In the genomic region with DNA sequence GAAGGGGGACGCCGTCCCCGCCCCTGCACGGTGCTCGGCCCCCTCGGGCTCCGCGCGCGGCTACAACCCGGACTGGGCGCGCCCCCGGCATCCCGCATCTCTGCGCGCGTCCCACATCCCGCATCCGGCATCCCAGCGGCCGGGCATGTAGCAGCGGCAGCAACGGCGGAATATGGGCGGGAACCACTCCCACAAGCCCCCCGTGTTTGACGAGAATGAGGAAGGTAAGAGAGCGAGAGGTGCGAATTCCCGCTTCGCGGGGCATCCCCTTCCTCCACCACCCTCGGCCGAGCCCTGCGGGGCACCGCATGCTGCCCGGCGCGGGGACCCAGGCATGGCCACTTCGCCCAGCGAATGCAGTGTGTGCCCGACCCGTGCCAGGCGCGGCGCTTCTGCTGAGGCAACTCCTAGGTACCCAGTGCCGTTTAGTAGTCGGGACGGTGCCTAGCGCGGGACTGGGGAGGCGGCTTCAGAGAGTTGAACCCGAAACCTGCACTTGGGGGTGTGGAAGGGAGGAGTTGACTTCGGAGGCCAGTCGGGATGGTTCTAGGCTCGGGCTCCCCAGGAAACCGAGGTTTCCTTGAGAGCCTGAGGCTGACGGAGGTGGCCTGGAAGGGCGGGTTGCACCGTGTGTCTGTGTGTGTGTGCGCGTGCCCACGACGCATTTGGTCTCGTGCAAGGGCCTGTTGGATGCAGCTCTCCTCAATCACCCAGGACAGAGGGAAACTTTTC, we compare ENCODE assay signal across 8 cellular contexts. TPM values are rescaled to one million over a fixed set of nuclear protein-coding genes. Genes with fewer than 3 reads are reported as not detected.
DNase-seq lines count a peak whose midpoint lies in the region; ATAC-seq, FAIRE-seq and TF ChIP-seq lines count a peak whose summit lies in the region.

No MANE protein-coding gene starts in this region.

- H3K36me3 ChIP-seq in SJCRH30, result no peaks in the 10 kb centered on the region
- no peaks in the 10 kb centered on the region for H3K36me3 ChIP-seq in gastroesophageal sphincter
- H3K36me3 ChIP-seq in trophoblast cell (ENCODE audit: control insufficient read depth in 1 of 2, insufficient read depth in 2 of 2, low read length in 2 of 2), result no peaks in the 10 kb centered on the region

- no peak for TF ChIP-seq POLR2A in gastroesophageal sphincter (IDR thresholded peaks at IDR 0.05)

- peak overlapping the region; percentile 36; the same call in 1 of the 2 replicates for H3K4me3 ChIP-seq in SJCRH30
- peak overlapping the region; percentile 46 to 69 for H3K4me3 ChIP-seq in gastroesophageal sphincter
- H3K4me3 ChIP-seq in trophoblast cell (ENCODE audit: low read depth, low read length), result peak overlapping the region; percentile 65

- peak overlapping the region; percentile 17 for H2AFZ ChIP-seq in trophoblast cell (ENCODE audit: insufficient read depth, low read length, poor library complexity)

- ATAC-seq in gastroesophageal sphincter, result peak; percentile 30
- no peak for ATAC-seq in GM18519 (IDR thresholded peaks at IDR 0.05; ENCODE audit: low FRiP score, unreplicated experiment)

- H3K4ac ChIP-seq in trophoblast cell (ENCODE audit: low read depth, low read length), result no peak overlapping the region

- no peak for TF ChIP-seq EP300 in gastroesophageal sphincter (IDR thresholded peaks at IDR 0.05)

- peak overlapping the region; percentile 58 for H3K4me2 ChIP-seq in trophoblast cell (ENCODE audit: low read length)

- H3K79me1 ChIP-seq in trophoblast cell (ENCODE audit: low read length), result no peaks in the 10 kb centered on the region

- DNase-seq in DMS114 treated with DMSO at 0.1 percent for 48 hours (lab: John Stamatoyannopoulos, UW; ENCODE audit: unreplicated experiment) (peak; percentile 11), SJCRH30 (no peak), trophoblast cell (no peak), NCI-H226 (no peak), D721Med (ENCODE audit: insufficient read length, low spot score) (no peak), superior temporal gyrus (ENCODE audit: extremely low spot score) (no peak)

- H3K14ac ChIP-seq in trophoblast cell (ENCODE audit: low read length), result no peak overlapping the region

- H2AK5ac ChIP-seq in trophoblast cell (ENCODE audit: low read length), result no peak overlapping the region

- H3K4me1 ChIP-seq in SJCRH30 (no peaks in the 10 kb centered on the region), gastroesophageal sphincter (peaks cover 0 to 29% (median 0%) of the 10 kb centered on the region in 3 donors), trophoblast cell (ENCODE audit: control insufficient read depth in 1 of 2, insufficient read depth in 2 of 2, low read length in 2 of 2) (peaks cover 7 to 9% of the 10 kb centered on the region in 2 experiments)

- TF ChIP-seq CTCF in gastroesophageal sphincter (IDR thresholded peaks at IDR 0.05), result no peak
- no peak for TF ChIP-seq CTCF in D721Med (IDR thresholded peaks at IDR 0.05; ENCODE audit: insufficient read depth, missing control alignments)

- no peak overlapping the region for H3K27ac ChIP-seq in SJCRH30
- H3K27ac ChIP-seq in gastroesophageal sphincter, result peak overlapping the region in 3 of 4 donors; percentile 24 to 73 (median 54)
- H3K27ac ChIP-seq in trophoblast cell (ENCODE audit: low read depth, low read length), result no peak overlapping the region

- H3K23ac ChIP-seq in trophoblast cell (ENCODE audit: low read length), result no peak overlapping the region

- no peak overlapping the region for H4K12ac ChIP-seq in trophoblast cell (ENCODE audit: low read depth, low read length)

- H4K91ac ChIP-seq in trophoblast cell (ENCODE audit: low read depth, low read length), result no peak overlapping the region

- no peak overlapping the region for H4K8ac ChIP-seq in trophoblast cell (ENCODE audit: low read depth, low read length)

- no peak overlapping the region for H3K9ac ChIP-seq in trophoblast cell (ENCODE audit: low read length)

- no peak for FAIRE-seq in D721Med (lab: Jason Lieb, UNC)

- H3K79me2 ChIP-seq in trophoblast cell (ENCODE audit: control insufficient read depth, insufficient read depth, low read length, poor library complexity), result no peaks in the 10 kb centered on the region

- no peak overlapping the region for H2BK5ac ChIP-seq in trophoblast cell (ENCODE audit: low read depth, low read length, poor library complexity)

- no peak overlapping the region for H3K18ac ChIP-seq in trophoblast cell (ENCODE audit: low read length)

- H2BK120ac ChIP-seq in trophoblast cell (ENCODE audit: insufficient read depth, low read length, poor library complexity), result no peak overlapping the region

- WGBS in gastroesophageal sphincter (ENCODE audit: low coverage in 1 of 2), 2 donors, result 15 to 32% methylated on average over 4 to 5 of the region's 66 CpGs
- WGBS in trophoblast cell (ENCODE audit: extremely low coverage, insufficient coverage, insufficient read length), result no CpG with 5 or more reads among the region's 66 CpGs

- H2BK12ac ChIP-seq in trophoblast cell (ENCODE audit: low read length), result no peak overlapping the region

- no peaks in the 10 kb centered on the region for H3K9me3 ChIP-seq in SJCRH30 (replicated peaks)
- H3K9me3 ChIP-seq in gastroesophageal sphincter, result no peaks in the 10 kb centered on the region
- H3K9me3 ChIP-seq in trophoblast cell (ENCODE audit: insufficient read depth, low read depth, low read length), result no peaks in the 10 kb centered on the region

- H3K27me3 ChIP-seq in SJCRH30, result peaks cover 3% of the 10 kb centered on the region; the same call in 1 of the 2 replicates
- no peaks in the 10 kb centered on the region for H3K27me3 ChIP-seq in gastroesophageal sphincter
- peaks cover 25% of the 10 kb centered on the region for H3K27me3 ChIP-seq in trophoblast cell (ENCODE audit: insufficient read depth, low read length)

RNA-seq across cellular contexts. Expression of gene STK32B, which starts 0.6 kb away (rescaled TPM):
- total RNA-seq in SJCRH30 (2014; rRNA removed; shearing (Covaris generic)), result 0.10 and 0.20 TPM in 2 replicates
- 1 to 10 TPM; 1.9 to 5.3 (median 2.4) TPM for total RNA-seq in gastroesophageal sphincter
- polyA plus RNA-seq in trophoblast cell (2013), result 0.51 and 0.68 TPM in 2 replicates

RNA-seq across cellular contexts. Expression of gene CYTL1, which starts 32.6 kb away (rescaled TPM):
- total RNA-seq in SJCRH30 (2014; rRNA removed; shearing (Covaris generic)), result 6.6 and 8.1 TPM in 2 replicates
- 1 to 10 TPM; 1.4 to 5.0 (median 2.3) TPM for total RNA-seq in gastroesophageal sphincter
- 3.0 and 3.3 TPM in 2 replicates for polyA plus RNA-seq in trophoblast cell (2013)

Comparison
In these comparisons a context has a peak if more than half of its experiments do, and no peak if none do; other contexts are left out.
1. H3K27ac ChIP-seq: peak in gastroesophageal sphincter (3 of 4); none in SJCRH30 (single experiment) and trophoblast cell (single experiment).
2. Peak in every context shown above with its lines, with median percentiles within 50 percentile points of each other: H3K4me3 ChIP-seq.